Comparison of ENCODE assay signal across 8 cellular contexts in the genomic region with DNA sequence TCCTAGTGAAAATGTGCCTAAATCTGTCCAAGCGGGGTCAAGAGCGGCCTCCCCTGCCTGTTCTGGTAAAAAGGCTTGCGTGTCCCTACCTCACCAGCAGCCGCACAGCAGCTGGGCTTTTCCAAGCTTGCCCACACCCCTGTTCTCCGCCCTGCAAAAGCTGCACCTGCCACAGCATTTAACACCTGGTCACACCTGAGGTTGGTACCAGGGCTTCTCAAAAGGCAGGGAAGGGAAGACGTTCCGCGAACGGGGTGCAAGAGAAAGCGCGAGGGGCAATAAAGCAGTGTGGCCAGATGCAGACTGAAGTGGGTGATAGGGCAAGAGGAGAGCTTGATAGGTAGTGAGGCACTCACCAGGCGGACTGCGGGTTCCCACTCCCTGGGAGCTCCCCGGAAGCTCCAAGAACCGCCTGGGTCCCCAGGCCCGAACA. TPM values are rescaled to one million over a fixed set of nuclear protein-coding genes. Genes with fewer than 3 reads are reported as not detected.
A peak's percentile ranks its signal among the peaks of the same experiment; 100 is the strongest.
DNase-seq lines count a peak whose midpoint lies in the region; ATAC-seq, FAIRE-seq and TF ChIP-seq lines count a peak whose summit lies in the region.

No MANE protein-coding gene starts in this region.

- peak overlapping the region; percentile 92 for H3K4me3 ChIP-seq in astrocyte of the spinal cord (ENCODE audit: low read depth, low read length)
- peak overlapping the region; percentile 76 for H3K4me3 ChIP-seq in iPS-15b (ENCODE audit: low read depth, low read length)
- peak overlapping the region; percentile 90 to 91 for H3K4me3 ChIP-seq in small intestine (ENCODE audit: low read depth in 1 of 2, low read length in 2 of 2)

- peak overlapping the region; percentile 75 for H3K9ac ChIP-seq in iPS-15b (ENCODE audit: low read depth, low read length)

- ATAC-seq in HG03159 (IDR thresholded peaks at IDR 0.05; ENCODE audit: unreplicated experiment), result peak; percentile 57

- no peaks in the 10 kb centered on the region for H3K27me3 ChIP-seq in iPS-15b (ENCODE audit: control insufficient read depth, insufficient read depth, low read length)
- no peaks in the 10 kb centered on the region for H3K27me3 ChIP-seq in small intestine (ENCODE audit: control insufficient read depth in 2 of 2, insufficient read depth in 2 of 2, low read length in 2 of 2)

- H3K36me3 ChIP-seq in iPS-15b (ENCODE audit: control insufficient read depth, insufficient read depth, low read length) (peaks cover 5% of the 10 kb centered on the region), small intestine (ENCODE audit: control insufficient read depth in 2 of 2, insufficient read depth in 2 of 2, low read length in 2 of 2) (peaks cover 0 to 5% of the 10 kb centered on the region in 2 donors)

- 1 to 5% (median 5%) methylated on average over 16 of the region's 16 CpGs for WGBS in small intestine, 3 donors

- in situ Hi-C loops in astrocyte of the spinal cord (cut with HindIII; ENCODE audit: low sequenced_read_pairs), result no loop called here

- peak; percentile 27 for DNase-seq in COLO829 (ENCODE audit: low spot score)
- DNase-seq in GM19238 (ENCODE audit: insufficient read length, low spot score), result peak; percentile 13
- DNase-seq in NCI-H748 (lab: John Stamatoyannopoulos, UW; ENCODE audit: unreplicated experiment), result peak; percentile 81
- DNase-seq in astrocyte of the spinal cord (ENCODE audit: low read depth, low spot score), result peak; percentile 42
- DNase-seq in small intestine, result peak; percentile 75
- DNase-seq in activated gamma-delta T cell (lab: John Stamatoyannopoulos, UW), result no peak

- TF ChIP-seq CTCF in astrocyte of the spinal cord (IDR thresholded peaks at IDR 0.05; ENCODE audit: low read depth, low read length), result no peak

- H3K4me1 ChIP-seq in iPS-15b (ENCODE audit: control insufficient read depth, insufficient read depth, low read length), result no peaks in the 10 kb centered on the region
- peaks cover 3 to 8% of the 10 kb centered on the region in 2 donors for H3K4me1 ChIP-seq in small intestine (ENCODE audit: control insufficient read depth in 2 of 2, insufficient read depth in 1 of 2, low read depth in 1 of 2, low read length in 1 of 2)

- no peaks in the 10 kb centered on the region for H3K9me3 ChIP-seq in iPS-15b (ENCODE audit: control insufficient read depth, insufficient read depth, low read length)
- no peaks in the 10 kb centered on the region for H3K9me3 ChIP-seq in small intestine (ENCODE audit: control insufficient read depth, low read depth)

- peak overlapping the region; percentile 88 to 94 for H3K27ac ChIP-seq in small intestine (ENCODE audit: low read depth in 1 of 2, low read length in 1 of 2)

- no peak for FAIRE-seq in small intestine (lab: Jason Lieb, UNC)

RNA-seq across cellular contexts. Expression of gene TMEM182, which starts 25.6 kb away (rescaled TPM):
- 1 to 10 TPM in 2 of 3 donors, under 1 TPM in 1; 0.67 to 3.5 (median 2.7) TPM for polyA plus RNA-seq in small intestine
